In the genomic region with DNA sequence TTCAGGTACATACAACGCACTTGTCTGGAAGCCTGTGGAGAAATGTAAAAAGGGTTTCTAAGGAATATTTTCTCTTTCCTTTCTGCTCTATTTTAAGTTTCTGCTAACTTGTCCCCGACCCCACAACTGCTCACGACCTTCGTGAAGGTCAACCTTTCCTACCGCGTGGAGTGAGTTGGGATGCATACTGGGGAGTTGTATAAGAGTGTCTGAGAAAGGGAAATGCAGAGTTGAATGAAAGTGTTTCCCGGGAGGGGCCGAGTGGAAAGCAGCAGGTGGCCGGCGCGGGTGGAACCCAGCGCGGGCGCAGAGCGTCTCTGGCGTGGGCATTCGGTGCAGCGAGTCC, we compare ENCODE assay signal across 3 cellular contexts.
TF ChIP-seq lines count a peak whose summit lies in the region.

No MANE protein-coding gene starts in this region.

TF ChIP-seq in SK-N-SH, 30 proteins besides CTCF, POLR2A, EP300 and RAD21:
- no peak for TF ChIP-seq CHD2 (IDR thresholded peaks at IDR 0.05; ENCODE audit: low read length, partially characterized antibody)
- TF ChIP-seq, protein P1, sequence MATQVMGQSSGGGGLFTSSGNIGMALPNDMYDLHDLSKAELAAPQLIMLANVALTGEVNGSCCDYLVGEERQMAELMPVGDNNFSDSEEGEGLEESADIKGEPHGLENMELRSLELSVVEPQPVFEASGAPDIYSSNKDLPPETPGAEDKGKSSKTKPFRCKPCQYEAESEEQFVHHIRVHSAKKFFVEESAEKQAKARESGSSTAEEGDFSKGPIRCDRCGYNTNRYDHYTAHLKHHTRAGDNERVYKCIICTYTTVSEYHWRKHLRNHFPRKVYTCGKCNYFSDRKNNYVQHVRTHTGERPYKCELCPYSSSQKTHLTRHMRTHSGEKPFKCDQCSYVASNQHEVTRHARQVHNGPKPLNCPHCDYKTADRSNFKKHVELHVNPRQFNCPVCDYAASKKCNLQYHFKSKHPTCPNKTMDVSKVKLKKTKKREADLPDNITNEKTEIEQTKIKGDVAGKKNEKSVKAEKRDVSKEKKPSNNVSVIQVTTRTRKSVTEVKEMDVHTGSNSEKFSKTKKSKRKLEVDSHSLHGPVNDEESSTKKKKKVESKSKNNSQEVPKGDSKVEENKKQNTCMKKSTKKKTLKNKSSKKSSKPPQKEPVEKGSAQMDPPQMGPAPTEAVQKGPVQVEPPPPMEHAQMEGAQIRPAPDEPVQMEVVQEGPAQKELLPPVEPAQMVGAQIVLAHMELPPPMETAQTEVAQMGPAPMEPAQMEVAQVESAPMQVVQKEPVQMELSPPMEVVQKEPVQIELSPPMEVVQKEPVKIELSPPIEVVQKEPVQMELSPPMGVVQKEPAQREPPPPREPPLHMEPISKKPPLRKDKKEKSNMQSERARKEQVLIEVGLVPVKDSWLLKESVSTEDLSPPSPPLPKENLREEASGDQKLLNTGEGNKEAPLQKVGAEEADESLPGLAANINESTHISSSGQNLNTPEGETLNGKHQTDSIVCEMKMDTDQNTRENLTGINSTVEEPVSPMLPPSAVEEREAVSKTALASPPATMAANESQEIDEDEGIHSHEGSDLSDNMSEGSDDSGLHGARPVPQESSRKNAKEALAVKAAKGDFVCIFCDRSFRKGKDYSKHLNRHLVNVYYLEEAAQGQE (IDR thresholded peaks at IDR 0.05; ENCODE audit: low read depth, low read length), result no peak
- TF ChIP-seq, protein P2, sequence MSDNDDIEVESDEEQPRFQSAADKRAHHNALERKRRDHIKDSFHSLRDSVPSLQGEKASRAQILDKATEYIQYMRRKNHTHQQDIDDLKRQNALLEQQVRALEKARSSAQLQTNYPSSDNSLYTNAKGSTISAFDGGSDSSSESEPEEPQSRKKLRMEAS (IDR thresholded peaks at IDR 0.05; ENCODE audit: low read depth), result no peak
- TF ChIP-seq, protein P3, sequence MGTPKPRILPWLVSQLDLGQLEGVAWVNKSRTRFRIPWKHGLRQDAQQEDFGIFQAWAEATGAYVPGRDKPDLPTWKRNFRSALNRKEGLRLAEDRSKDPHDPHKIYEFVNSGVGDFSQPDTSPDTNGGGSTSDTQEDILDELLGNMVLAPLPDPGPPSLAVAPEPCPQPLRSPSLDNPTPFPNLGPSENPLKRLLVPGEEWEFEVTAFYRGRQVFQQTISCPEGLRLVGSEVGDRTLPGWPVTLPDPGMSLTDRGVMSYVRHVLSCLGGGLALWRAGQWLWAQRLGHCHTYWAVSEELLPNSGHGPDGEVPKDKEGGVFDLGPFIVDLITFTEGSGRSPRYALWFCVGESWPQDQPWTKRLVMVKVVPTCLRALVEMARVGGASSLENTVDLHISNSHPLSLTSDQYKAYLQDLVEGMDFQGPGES (IDR thresholded peaks at IDR 0.05; ENCODE audit: low read depth, low read length), result no peak
- TF ChIP-seq POLR2AphosphoS5 (IDR thresholded peaks at IDR 0.05; ENCODE audit: low read depth, low read length), result no peak
- TF ChIP-seq, protein P4, sequence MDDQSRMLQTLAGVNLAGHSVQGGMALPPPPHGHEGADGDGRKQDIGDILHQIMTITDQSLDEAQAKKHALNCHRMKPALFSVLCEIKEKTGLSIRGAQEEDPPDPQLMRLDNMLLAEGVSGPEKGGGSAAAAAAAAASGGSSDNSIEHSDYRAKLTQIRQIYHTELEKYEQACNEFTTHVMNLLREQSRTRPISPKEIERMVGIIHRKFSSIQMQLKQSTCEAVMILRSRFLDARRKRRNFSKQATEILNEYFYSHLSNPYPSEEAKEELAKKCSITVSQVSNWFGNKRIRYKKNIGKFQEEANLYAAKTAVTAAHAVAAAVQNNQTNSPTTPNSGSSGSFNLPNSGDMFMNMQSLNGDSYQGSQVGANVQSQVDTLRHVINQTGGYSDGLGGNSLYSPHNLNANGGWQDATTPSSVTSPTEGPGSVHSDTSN (IDR thresholded peaks at IDR 0.05), result no peak

TF ChIP-seq in SK-N-SH treated with all-trans-retinoic acid at 6 μM for 48 hours, 23 proteins besides CTCF, POLR2A, EP300 and RAD21 (continues in another document):
- no peak for TF ChIP-seq OSR1 (CRISPR knock-in tag; IDR thresholded peaks at IDR 0.05)
- TF ChIP-seq ZFP3 (CRISPR knock-in tag; IDR thresholded peaks at IDR 0.05), result no peak
- no peak for TF ChIP-seq TCF4 (CRISPR knock-in tag; IDR thresholded peaks at IDR 0.05; ENCODE audit: borderline replicate concordance)
- TF ChIP-seq ISL1 (CRISPR knock-in tag; IDR thresholded peaks at IDR 0.05), result no peak
- TF ChIP-seq ZNF8 (CRISPR knock-in tag; IDR thresholded peaks at IDR 0.05), result no peak
- TF ChIP-seq, protein P5, sequence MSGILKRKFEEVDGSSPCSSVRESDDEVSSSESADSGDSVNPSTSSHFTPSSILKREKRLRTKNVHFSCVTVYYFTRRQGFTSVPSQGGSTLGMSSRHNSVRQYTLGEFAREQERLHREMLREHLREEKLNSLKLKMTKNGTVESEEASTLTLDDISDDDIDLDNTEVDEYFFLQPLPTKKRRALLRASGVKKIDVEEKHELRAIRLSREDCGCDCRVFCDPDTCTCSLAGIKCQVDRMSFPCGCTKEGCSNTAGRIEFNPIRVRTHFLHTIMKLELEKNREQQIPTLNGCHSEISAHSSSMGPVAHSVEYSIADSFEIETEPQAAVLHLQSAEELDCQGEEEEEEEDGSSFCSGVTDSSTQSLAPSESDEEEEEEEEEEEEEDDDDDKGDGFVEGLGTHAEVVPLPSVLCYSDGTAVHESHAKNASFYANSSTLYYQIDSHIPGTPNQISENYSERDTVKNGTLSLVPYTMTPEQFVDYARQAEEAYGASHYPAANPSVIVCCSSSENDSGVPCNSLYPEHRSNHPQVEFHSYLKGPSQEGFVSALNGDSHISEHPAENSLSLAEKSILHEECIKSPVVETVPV (CRISPR knock-in tag; IDR thresholded peaks at IDR 0.05), result no peak
- TF ChIP-seq, protein P6, sequence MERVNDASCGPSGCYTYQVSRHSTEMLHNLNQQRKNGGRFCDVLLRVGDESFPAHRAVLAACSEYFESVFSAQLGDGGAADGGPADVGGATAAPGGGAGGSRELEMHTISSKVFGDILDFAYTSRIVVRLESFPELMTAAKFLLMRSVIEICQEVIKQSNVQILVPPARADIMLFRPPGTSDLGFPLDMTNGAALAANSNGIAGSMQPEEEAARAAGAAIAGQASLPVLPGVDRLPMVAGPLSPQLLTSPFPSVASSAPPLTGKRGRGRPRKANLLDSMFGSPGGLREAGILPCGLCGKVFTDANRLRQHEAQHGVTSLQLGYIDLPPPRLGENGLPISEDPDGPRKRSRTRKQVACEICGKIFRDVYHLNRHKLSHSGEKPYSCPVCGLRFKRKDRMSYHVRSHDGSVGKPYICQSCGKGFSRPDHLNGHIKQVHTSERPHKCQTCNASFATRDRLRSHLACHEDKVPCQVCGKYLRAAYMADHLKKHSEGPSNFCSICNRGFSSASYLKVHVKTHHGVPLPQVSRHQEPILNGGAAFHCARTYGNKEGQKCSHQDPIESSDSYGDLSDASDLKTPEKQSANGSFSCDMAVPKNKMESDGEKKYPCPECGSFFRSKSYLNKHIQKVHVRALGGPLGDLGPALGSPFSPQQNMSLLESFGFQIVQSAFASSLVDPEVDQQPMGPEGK (CRISPR knock-in tag; IDR thresholded peaks at IDR 0.05; ENCODE audit: borderline replicate concordance), result no peak
- TF ChIP-seq ARNTL (CRISPR knock-in tag; IDR thresholded peaks at IDR 0.05; ENCODE audit: borderline replicate concordance, low read depth), result no peak
- no peak for TF ChIP-seq GLIS3 (CRISPR knock-in tag; IDR thresholded peaks at IDR 0.05)
- TF ChIP-seq ZC3H10 (CRISPR knock-in tag; IDR thresholded peaks at IDR 0.05), result no peak
- no peak for TF ChIP-seq PPARA (CRISPR knock-in tag; IDR thresholded peaks at IDR 0.05; ENCODE audit: borderline replicate concordance)
- no peak for TF ChIP-seq ZNF70 (CRISPR knock-in tag; IDR thresholded peaks at IDR 0.05)
- TF ChIP-seq ESRRG (CRISPR knock-in tag; IDR thresholded peaks at IDR 0.05), result no peak
- TF ChIP-seq, protein P7, sequence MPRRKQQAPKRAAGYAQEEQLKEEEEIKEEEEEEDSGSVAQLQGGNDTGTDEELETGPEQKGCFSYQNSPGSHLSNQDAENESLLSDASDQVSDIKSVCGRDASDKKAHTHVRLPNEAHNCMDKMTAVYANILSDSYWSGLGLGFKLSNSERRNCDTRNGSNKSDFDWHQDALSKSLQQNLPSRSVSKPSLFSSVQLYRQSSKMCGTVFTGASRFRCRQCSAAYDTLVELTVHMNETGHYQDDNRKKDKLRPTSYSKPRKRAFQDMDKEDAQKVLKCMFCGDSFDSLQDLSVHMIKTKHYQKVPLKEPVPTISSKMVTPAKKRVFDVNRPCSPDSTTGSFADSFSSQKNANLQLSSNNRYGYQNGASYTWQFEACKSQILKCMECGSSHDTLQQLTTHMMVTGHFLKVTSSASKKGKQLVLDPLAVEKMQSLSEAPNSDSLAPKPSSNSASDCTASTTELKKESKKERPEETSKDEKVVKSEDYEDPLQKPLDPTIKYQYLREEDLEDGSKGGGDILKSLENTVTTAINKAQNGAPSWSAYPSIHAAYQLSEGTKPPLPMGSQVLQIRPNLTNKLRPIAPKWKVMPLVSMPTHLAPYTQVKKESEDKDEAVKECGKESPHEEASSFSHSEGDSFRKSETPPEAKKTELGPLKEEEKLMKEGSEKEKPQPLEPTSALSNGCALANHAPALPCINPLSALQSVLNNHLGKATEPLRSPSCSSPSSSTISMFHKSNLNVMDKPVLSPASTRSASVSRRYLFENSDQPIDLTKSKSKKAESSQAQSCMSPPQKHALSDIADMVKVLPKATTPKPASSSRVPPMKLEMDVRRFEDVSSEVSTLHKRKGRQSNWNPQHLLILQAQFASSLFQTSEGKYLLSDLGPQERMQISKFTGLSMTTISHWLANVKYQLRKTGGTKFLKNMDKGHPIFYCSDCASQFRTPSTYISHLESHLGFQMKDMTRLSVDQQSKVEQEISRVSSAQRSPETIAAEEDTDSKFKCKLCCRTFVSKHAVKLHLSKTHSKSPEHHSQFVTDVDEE (CRISPR knock-in tag; IDR thresholded peaks at IDR 0.05), result no peak
- no peak for TF ChIP-seq CSDC2 (CRISPR knock-in tag; IDR thresholded peaks at IDR 0.05)

TF ChIP-seq in HepG2, 621 proteins besides CTCF, POLR2A, EP300 and RAD21:
- TF ChIP-seq ZFP36L1 (CRISPR knock-in tag; IDR thresholded peaks at IDR 0.05), result no peak
- no peak for TF ChIP-seq NFE2L2 (IDR thresholded peaks at IDR 0.05; ENCODE audit: low read length)
- no peak for TF ChIP-seq PLRG1 (conservative IDR thresholded peaks at IDR 0.05)
- TF ChIP-seq, protein P8, sequence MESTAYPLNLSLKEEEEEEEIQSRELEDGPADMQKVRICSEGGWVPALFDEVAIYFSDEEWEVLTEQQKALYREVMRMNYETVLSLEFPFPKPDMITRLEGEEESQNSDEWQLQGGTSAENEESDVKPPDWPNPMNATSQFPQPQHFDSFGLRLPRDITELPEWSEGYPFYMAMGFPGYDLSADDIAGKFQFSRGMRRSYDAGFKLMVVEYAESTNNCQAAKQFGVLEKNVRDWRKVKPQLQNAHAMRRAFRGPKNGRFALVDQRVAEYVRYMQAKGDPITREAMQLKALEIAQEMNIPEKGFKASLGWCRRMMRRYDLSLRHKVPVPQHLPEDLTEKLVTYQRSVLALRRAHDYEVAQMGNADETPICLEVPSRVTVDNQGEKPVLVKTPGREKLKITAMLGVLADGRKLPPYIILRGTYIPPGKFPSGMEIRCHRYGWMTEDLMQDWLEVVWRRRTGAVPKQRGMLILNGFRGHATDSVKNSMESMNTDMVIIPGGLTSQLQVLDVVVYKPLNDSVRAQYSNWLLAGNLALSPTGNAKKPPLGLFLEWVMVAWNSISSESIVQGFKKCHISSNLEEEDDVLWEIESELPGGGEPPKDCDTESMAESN (CRISPR knock-in tag; conservative IDR thresholded peaks at IDR 0.05), result no peak
- no peak for TF ChIP-seq SKI (IDR thresholded peaks at IDR 0.05; ENCODE audit: partially characterized antibody)
- no peak for TF ChIP-seq ZNF672 (CRISPR knock-in tag; IDR thresholded peaks at IDR 0.05)
- no peak for TF ChIP-seq ATAD3A (CRISPR knock-in tag; IDR thresholded peaks at IDR 0.05)
- no peak for TF ChIP-seq ZBTB42 (CRISPR knock-in tag; IDR thresholded peaks at IDR 0.05)
- no peak for TF ChIP-seq ZNF777 (CRISPR knock-in tag; IDR thresholded peaks at IDR 0.05)
- no peak for TF ChIP-seq PRPF4 (IDR thresholded peaks at IDR 0.05; ENCODE audit: low read depth, low read length, poor library complexity, severe bottlenecking)
